12 cellular contexts compared by ENCODE assay signal in genomic region chr1:100362821-100363466, GRCh38. TPM values are rescaled to one million over a fixed set of nuclear protein-coding genes. Genes with fewer than 3 reads are reported as not detected.
DNase-seq lines count a peak whose midpoint lies in the region; ATAC-seq and TF ChIP-seq lines count a peak whose summit lies in the region.
"Had no signal": no experiment of that assay in that cellular context is flagged by ENCODE, and none has a peak within 500 bp of the region (broad histone marks: within the 10 kb centered on the region; RNA-seq: fewer than 3 reads in every experiment).

No MANE protein-coding gene starts in this region.

- H3K9me3 ChIP-seq in testis, result no peaks in the 10 kb centered on the region
- H3K9me3 ChIP-seq: Peyer's patch, transverse colon had no signal

- no peaks in the 10 kb centered on the region for H3K36me3 ChIP-seq in testis (ENCODE audit: low read depth, missing control alignments)
- H3K36me3 ChIP-seq: transverse colon had no signal

- 69 to 71% methylated on average over 16 of the region's 16 CpGs for WGBS in testis, 2 donors

- no peak for TF ChIP-seq CTCF in testis (IDR thresholded peaks at IDR 0.05)

- H3K27me3 ChIP-seq in testis, result no peaks in the 10 kb centered on the region
- H3K27me3 ChIP-seq: Peyer's patch, transverse colon had no signal

- H3K4me1 ChIP-seq in testis, result peaks cover 18% of the 10 kb centered on the region

- no peak overlapping the region for H3K27ac ChIP-seq in testis
- H3K27ac ChIP-seq: Peyer's patch, transverse colon had no signal

- peaks cover 85% of the 10 kb centered on the region for H3K4me1 Mint-ChIP-seq in activated naive CD4-positive, alpha-beta T cell treated with anti-CD3 and anti-CD28 coated beads, Interleukin-2, amount 50 U/mL, for 24 hours
- H3K4me1 Mint-ChIP-seq in effector memory CD8-positive, alpha-beta T cell (ENCODE audit: low read depth in 2 of 2), result peaks cover 43 to 57% of the 10 kb centered on the region in 2 donors
- peaks cover 66% of the 10 kb centered on the region for H3K4me1 Mint-ChIP-seq in activated CD8-positive, alpha-beta memory T cell treated with anti-CD3 and anti-CD28 coated beads, Interleukin-2, amount 10 ng/mL, durations not matched to agents 7 days and 5 days

- peak; percentile 77 for ATAC-seq in effector memory CD8-positive, alpha-beta T cell (replicated peaks)
- no peak for ATAC-seq in activated CD8-positive, alpha-beta memory T cell treated with anti-CD3 and anti-CD28 coated beads, Interleukin-2, amount 10 ng/mL, durations not matched to agents 7 days and 5 days
- no peak for ATAC-seq in HG03342 (IDR thresholded peaks at IDR 0.05; ENCODE audit: unreplicated experiment)

- no peaks in the 10 kb centered on the region for H3K27me3 Mint-ChIP-seq in activated naive CD4-positive, alpha-beta T cell treated with anti-CD3 and anti-CD28 coated beads, Interleukin-2, amount 50 U/mL, for 24 hours
- H3K27me3 Mint-ChIP-seq in effector memory CD8-positive, alpha-beta T cell, result no peaks in the 10 kb centered on the region
- no peaks in the 10 kb centered on the region for H3K27me3 Mint-ChIP-seq in activated CD8-positive, alpha-beta memory T cell treated with anti-CD3 and anti-CD28 coated beads, Interleukin-2, amount 10 ng/mL, durations not matched to agents 7 days and 5 days

- DNase-seq in activated naive CD4-positive, alpha-beta T cell treated with anti-CD3 and anti-CD28 coated beads, Interleukin-2, amount 50 U/mL, for 16 hours, result no peak
- peak; percentile 38 to 59 for DNase-seq in NCI-H526 (lab: John Stamatoyannopoulos, UW)
- peak in 2 of 3 experiments; percentile 51 to 52 for DNase-seq in effector memory CD8-positive, alpha-beta T cell
- DNase-seq in testis, result peak; percentile 73
- DNase-seq in activated CD8-positive, alpha-beta memory T cell treated with anti-CD3 and anti-CD28 coated beads, Interleukin-2, amount 10 ng/mL, durations not matched to agents 7 days and 5 days, result no peak
- DNase-seq in NCI-H510A (lab: John Stamatoyannopoulos, UW), result no peak
- DNase-seq: Peyer's patch, transverse colon had no signal

- H3K4me3 ChIP-seq in testis, result peak overlapping the region; percentile 2 to 10
- H3K4me3 ChIP-seq: Peyer's patch, transverse colon had no signal

- peaks cover 23% of the 10 kb centered on the region for H3K36me3 Mint-ChIP-seq in activated naive CD4-positive, alpha-beta T cell treated with anti-CD3 and anti-CD28 coated beads, Interleukin-2, amount 50 U/mL, for 24 hours
- peaks cover 71% of the 10 kb centered on the region for H3K36me3 Mint-ChIP-seq in effector memory CD8-positive, alpha-beta T cell (ENCODE audit: insufficient read depth)
- H3K36me3 Mint-ChIP-seq in activated CD8-positive, alpha-beta memory T cell treated with anti-CD3 and anti-CD28 coated beads, Interleukin-2, amount 10 ng/mL, durations not matched to agents 7 days and 5 days, result peaks cover 62% of the 10 kb centered on the region

- intact Hi-C loops in testis (cut with DNase I; ENCODE audit: low total_unique reads), result no loop called here

- H3K9me3 Mint-ChIP-seq in activated naive CD4-positive, alpha-beta T cell treated with anti-CD3 and anti-CD28 coated beads, Interleukin-2, amount 50 U/mL, for 24 hours, result peaks cover 4% of the 10 kb centered on the region
- no peaks in the 10 kb centered on the region for H3K9me3 Mint-ChIP-seq in effector memory CD8-positive, alpha-beta T cell
- H3K9me3 Mint-ChIP-seq in activated CD8-positive, alpha-beta memory T cell treated with anti-CD3 and anti-CD28 coated beads, Interleukin-2, amount 10 ng/mL, durations not matched to agents 7 days and 5 days (ENCODE audit: low read depth), result no peaks in the 10 kb centered on the region
- H3K9me3 Mint-ChIP-seq: activated T-helper 2 cell treated with anti-CD3 and anti-CD28 coated beads, Interferon-gamma antibody, Interleukin-2, Interleukin-4, amounts not matched to agents 10 μg/mL and 5 μg/mL and 100 μg/mL, durations not matched to agents 14 hours and 24 hours and 36 hours; T-helper 1 cell treated with Interleukin-12 subunit alpha and Interleukin-12 subunit beta and Interleukin-4 antibody, amounts not matched to agents 30 μg/mL and 1 μg/mL, for 36 hours had no signal

- peak overlapping the region; percentile 32 for H3K27ac Mint-ChIP-seq in activated naive CD4-positive, alpha-beta T cell treated with anti-CD3 and anti-CD28 coated beads, Interleukin-2, amount 50 U/mL, for 24 hours
- H3K27ac Mint-ChIP-seq in effector memory CD8-positive, alpha-beta T cell, result peak overlapping the region in 1 of 2 donors; percentile 21
- no peak overlapping the region for H3K27ac Mint-ChIP-seq in activated CD8-positive, alpha-beta memory T cell treated with anti-CD3 and anti-CD28 coated beads, Interleukin-2, amount 10 ng/mL, durations not matched to agents 7 days and 5 days
- H3K27ac Mint-ChIP-seq: activated T-helper 2 cell treated with anti-CD3 and anti-CD28 coated beads, Interferon-gamma antibody, Interleukin-2, Interleukin-4, amounts not matched to agents 10 μg/mL and 5 μg/mL and 100 μg/mL, durations not matched to agents 14 hours and 24 hours and 36 hours; T-helper 1 cell treated with Interleukin-12 subunit alpha and Interleukin-12 subunit beta and Interleukin-4 antibody, amounts not matched to agents 30 μg/mL and 1 μg/mL, for 36 hours had no signal

- no peak overlapping the region for H3K4me3 Mint-ChIP-seq in activated naive CD4-positive, alpha-beta T cell treated with anti-CD3 and anti-CD28 coated beads, Interleukin-2, amount 50 U/mL, for 24 hours
- peak overlapping the region in 1 of 2 donors; percentile 56 for H3K4me3 Mint-ChIP-seq in effector memory CD8-positive, alpha-beta T cell
- no peak overlapping the region for H3K4me3 Mint-ChIP-seq in activated CD8-positive, alpha-beta memory T cell treated with anti-CD3 and anti-CD28 coated beads, Interleukin-2, amount 10 ng/mL, durations not matched to agents 7 days and 5 days
- H3K4me3 Mint-ChIP-seq: T-helper 1 cell treated with Interleukin-12 subunit alpha and Interleukin-12 subunit beta and Interleukin-4 antibody, amounts not matched to agents 30 μg/mL and 1 μg/mL, for 36 hours had no signal

- no peak for TF ChIP-seq POLR2A in testis (IDR thresholded peaks at IDR 0.05)

- CTCF ChIA-PET in activated CD8-positive, alpha-beta memory T cell treated with anti-CD3 and anti-CD28 coated beads, Interleukin-2, amount 10 ng/mL, durations not matched to agents 7 days and 5 days (lab: Charles Lee), result interaction anchor here (0.6 to 1.8 kb wide), 4 partner anchors 8 to 39 kb away, joined by 3 to 5 read pairs (median 3); no protein-coding TSS in a partner anchor

RNA-seq across cellular contexts. Expression of gene CDC14A, which starts 10.6 kb away (rescaled TPM):
- 10 to 100 TPM; 28.3 to 40.6 TPM for total RNA-seq in testis
- 55.9 TPM for polyA plus RNA-seq in testis (ENCODE audit: insufficient read depth, low read depth, low replicate concordance)
- total RNA-seq in activated CD8-positive, alpha-beta memory T cell treated with anti-CD3 and anti-CD28 coated beads, Interleukin-2, amount 10 ng/mL, durations not matched to agents 7 days and 5 days, result 10 to 100 TPM; 34.2 to 43.1 TPM

Comparison
In these comparisons a context has a peak if more than half of its experiments do, and no peak if none do; other contexts are left out.
1. DNase-seq: peak in NCI-H526 (2 of 2), effector memory CD8-positive, alpha-beta T cell (2 of 3) and testis (single experiment); none in activated naive CD4-positive, alpha-beta T cell treated with anti-CD3 and anti-CD28 coated beads, Interleukin-2, amount 50 U/mL, for 16 hours (single experiment), activated CD8-positive, alpha-beta memory T cell treated with anti-CD3 and anti-CD28 coated beads, Interleukin-2, amount 10 ng/mL, durations not matched to agents 7 days and 5 days (single experiment) and NCI-H510A (single experiment).